ENCODE assay signal across 21 cellular contexts in the genomic region with DNA sequence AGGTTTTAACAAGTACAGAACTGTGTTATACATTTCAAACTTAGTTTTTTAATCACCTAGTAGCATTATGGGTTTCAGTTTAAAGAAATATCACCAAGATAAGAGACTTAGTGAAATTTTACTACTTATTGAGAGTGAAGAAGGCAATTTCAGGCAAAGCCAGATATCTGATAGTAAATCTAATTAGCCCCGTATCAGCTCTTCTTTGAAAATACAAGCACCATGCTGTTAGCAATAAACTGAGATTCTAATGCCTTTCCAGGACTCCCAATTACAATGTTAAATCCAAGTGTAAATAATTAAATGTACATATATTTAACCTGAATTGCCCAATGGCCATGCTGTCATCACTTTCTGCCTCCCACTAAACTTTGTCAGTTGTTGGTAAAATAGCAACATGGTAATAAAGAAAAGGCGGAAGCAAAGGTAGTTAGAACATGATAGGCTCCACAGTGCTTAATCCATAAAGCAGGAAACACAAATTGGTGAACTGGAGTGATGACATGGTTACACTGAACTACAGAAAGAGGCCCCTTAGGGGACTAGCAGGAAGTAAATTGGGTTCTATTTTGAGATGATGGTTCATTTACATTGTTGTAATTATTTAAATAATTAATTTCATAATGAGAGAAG.
DNase-seq lines count a peak whose midpoint lies in the region; ATAC-seq and TF ChIP-seq lines count a peak whose summit lies in the region.
"Had no signal": no experiment of that assay in that cellular context is flagged by ENCODE, and none has a peak within 500 bp of the region (broad histone marks: within the 10 kb centered on the region; RNA-seq: fewer than 3 reads in every experiment).

No MANE protein-coding gene starts in this region.

- H3K27ac Mint-ChIP-seq in mesothelial cell of epicardium: peak overlapping the region; percentile 44
- H3K27ac Mint-ChIP-seq: CD4-positive, alpha-beta T cell had no signal

- CTCF ChIA-PET in A673 (lab: Charles Lee): no interaction called here

- peaks cover 57% of the 10 kb centered on the region for H3K27me3 ChIP-seq in A673 (replicated peaks; ENCODE audit: insufficient read depth, low read depth, low read length, poor library complexity)

- no TSS peak for BruUV-seq in A673 (replicated peaks; lab: Mats Ljungman, UMichigan)

- ATAC-seq in GM21447 (IDR thresholded peaks at IDR 0.05; ENCODE audit: unreplicated experiment): no peak
- ATAC-seq: A549 had no signal

- POLR2A ChIA-PET in A673 (lab: Charles Lee; ENCODE audit: low non-redundant PET): no interaction called here

- peaks cover 16% of the 10 kb centered on the region for H3K4me1 ChIP-seq in A673 (ENCODE audit: insufficient read depth, low read length, poor library complexity, severe bottlenecking)
- H3K4me1 ChIP-seq: A549 had no signal

- no peak for TF ChIP-seq CTCF in A673 (conservative IDR thresholded peaks at IDR 0.05; ENCODE audit: low read depth, low read length)
- no peak for TF ChIP-seq CTCF in NB4 (IDR thresholded peaks at IDR 0.05; ENCODE audit: low read depth, low read length)
- no peak for TF ChIP-seq CTCF in mesothelial cell of epicardium (IDR thresholded peaks at IDR 0.05; ENCODE audit: unreplicated experiment)

- intact Hi-C loops in A673 (cut with micrococcal nuclease; ENCODE audit: unreplicated experiment): loop anchor here (10.0 kb wide), 1 partner anchor 462 kb away; no protein-coding TSS in a partner anchor

- H3K27ac ChIP-seq in A673 (ENCODE audit: low read depth, low read length, poor library complexity, severe bottlenecking): no peak overlapping the region
- H3K27ac ChIP-seq: A549 had no signal

- H3K4me1 Mint-ChIP-seq in mesothelial cell of epicardium: peaks cover 30% of the 10 kb centered on the region

- peaks cover 10% of the 10 kb centered on the region for H3K9me3 Mint-ChIP-seq in mesothelial cell of epicardium

- H3K4me3 ChIP-seq in A673 (ENCODE audit: low read depth, low read length, poor library complexity, severe bottlenecking): no peak overlapping the region
- no peak overlapping the region for H3K4me3 ChIP-seq in NB4 (ENCODE audit: low read depth, low read length)
- H3K4me3 ChIP-seq: A549 had no signal

- H3K4me3 Mint-ChIP-seq in mesothelial cell of epicardium: no peak overlapping the region
- H3K4me3 Mint-ChIP-seq: CD4-positive, alpha-beta T cell had no signal

- no peaks in the 10 kb centered on the region for H3K27me3 Mint-ChIP-seq in mesothelial cell of epicardium (ENCODE audit: low read depth)
- H3K27me3 Mint-ChIP-seq: CD4-positive, alpha-beta T cell had no signal

- no peak for TF ChIP-seq POLR2A in NB4 (IDR thresholded peaks at IDR 0.05; ENCODE audit: extremely low read depth, insufficient read length)

- H3K36me3 Mint-ChIP-seq in mesothelial cell of epicardium: no peaks in the 10 kb centered on the region

- no peaks in the 10 kb centered on the region for H3K9me3 ChIP-seq in A673 (ENCODE audit: low read depth, low read length, poor library complexity, severe bottlenecking)
- H3K9me3 ChIP-seq: A549 had no signal

- H3K36me3 ChIP-seq in A673 (ENCODE audit: insufficient read depth, low read length, poor library complexity, severe bottlenecking): no peaks in the 10 kb centered on the region

- DNase-seq in A673 (ENCODE audit: low spot score): peak; percentile 92
- DNase-seq in NB4 (ENCODE audit: low read depth): peak; percentile 5
- peak; percentile 31 for DNase-seq in NCI-H748 treated with DMSO at 0.1 percent for 48 hours (lab: John Stamatoyannopoulos, UW)
- DNase-seq in mesothelial cell of epicardium (ENCODE audit: low spot score in 2 of 2, unreplicated experiment in 2 of 2): no peak
- DNase-seq in NCI-H226: no peak
- DNase-seq in NK-92 (lab: John Stamatoyannopoulos, UW; ENCODE audit: unreplicated experiment): no peak
- DNase-seq in nucleus accumbens (lab: John Stamatoyannopoulos, UW): no peak
- DNase-seq: AML-193; Calu3; CD4-positive, alpha-beta T cell; GF-D8; GOT3; KBM-7; NCI-H1092 treated with DMSO at 0.1 percent for 48 hours; NCI-H1930; NCI-H345; NCI-H774; SIG-M5; SW 1271 had no signal

Comparison
In these comparisons a context has a peak if more than half of its experiments do, and no peak if none do; other contexts are left out.
1. DNase-seq: peak in A673 (single experiment), NB4 (single experiment) and NCI-H748 treated with DMSO at 0.1 percent for 48 hours (single experiment); none in mesothelial cell of epicardium (0 of 2), NCI-H226 (single experiment), NK-92 (single experiment) and nucleus accumbens (0 of 56).